In genomic region chr1:22018583-22019559, GRCh38 we compare ENCODE assay signal across 8 cellular contexts. TPM values are rescaled to one million over a fixed set of nuclear protein-coding genes. Genes with fewer than 3 reads are reported as not detected.
DNase-seq lines count a peak whose midpoint lies in the region; ATAC-seq and TF ChIP-seq lines count a peak whose summit lies in the region.

No MANE protein-coding gene starts in this region.

- H3K4me1 ChIP-seq in naive thymus-derived CD4-positive, alpha-beta T cell (ENCODE audit: control insufficient read depth in 2 of 2, insufficient read depth in 2 of 2, low read length in 2 of 2) = peaks cover 22 to 27% of the 10 kb centered on the region in 2 donors
- H3K4me1 ChIP-seq in upper lobe of right lung = no peaks in the 10 kb centered on the region

- H3K27me3 ChIP-seq in naive thymus-derived CD4-positive, alpha-beta T cell (ENCODE audit: control insufficient read depth in 2 of 2, insufficient read depth in 2 of 2, low read length in 2 of 2) = no peaks in the 10 kb centered on the region
- no peaks in the 10 kb centered on the region for H3K27me3 ChIP-seq in upper lobe of right lung

- peaks cover 0 to 3% (median 0%) of the 10 kb centered on the region in 5 donors for H3K27me3 Mint-ChIP-seq in naive thymus-derived CD4-positive, alpha-beta T cell

- H3K36me3 Mint-ChIP-seq in naive thymus-derived CD4-positive, alpha-beta T cell = no peaks in the 10 kb centered on the region

- H3K27ac ChIP-seq in naive thymus-derived CD4-positive, alpha-beta T cell (ENCODE audit: low read depth, low read length) = peak overlapping the region; percentile 47
- peak overlapping the region; percentile 65 for H3K27ac ChIP-seq in upper lobe of right lung

- POLR2A ChIA-PET in naive thymus-derived CD4-positive, alpha-beta T cell (lab: Charles Lee) = interaction anchor here (0.5 to 1.4 kb wide), 5 partner anchors 13 to 69 kb away, joined by 3 to 16 read pairs (median 3); partner anchors contain the start of gene CDC42

- ATAC-seq in naive thymus-derived CD4-positive, alpha-beta T cell = peak; percentile 96
- peak; percentile 94 for ATAC-seq in upper lobe of right lung
- no peak for ATAC-seq in HG03521 (IDR thresholded peaks at IDR 0.05; ENCODE audit: unreplicated experiment)

- intact Hi-C loops in naive thymus-derived CD4-positive, alpha-beta T cell (cut with micrococcal nuclease) = loop anchor here (1.0 kb wide), 3 partner anchors 33 to 86 kb away; partner anchors contain the start of gene CDC42 (in 1 of the 2)
- intact Hi-C loops in upper lobe of right lung (cut with DNase I) = no loop called here

- CTCF ChIA-PET in naive thymus-derived CD4-positive, alpha-beta T cell (lab: Charles Lee) = interaction anchor here (0.6 to 0.9 kb wide), 5 partner anchors 35 to 175 kb away, joined by 3 to 4 read pairs (median 4); no protein-coding TSS in a partner anchor

- DNase-seq in NCI-H1092 treated with DMSO at 0.1 percent for 48 hours (lab: John Stamatoyannopoulos, UW) (peak; percentile 6), NCI-H1092 (lab: John Stamatoyannopoulos, UW) (no peak), LHCN-M2 (ENCODE audit: low read depth) (peak; percentile 98), choroid plexus epithelial cell (ENCODE audit: low read depth) (peak; percentile 92), upper lobe of right lung (no peak)
- peak; percentile 13 to 44 (median 32) for DNase-seq in activated CD4-positive, CD25-positive, alpha-beta regulatory T cell (lab: John Stamatoyannopoulos, UW)
- DNase-seq in naive thymus-derived CD4-positive, alpha-beta T cell = peak; percentile 31 to 86 (median 68)

- H3K4me1 Mint-ChIP-seq in naive thymus-derived CD4-positive, alpha-beta T cell = peaks cover 20 to 32% (median 30%) of the 10 kb centered on the region in 7 donors

- H3K27ac Mint-ChIP-seq in naive thymus-derived CD4-positive, alpha-beta T cell = peak overlapping the region; percentile 83 to 99 (median 95)

- H3K9me3 ChIP-seq in naive thymus-derived CD4-positive, alpha-beta T cell (ENCODE audit: control insufficient read depth in 2 of 3, low read length in 3 of 3) = no peaks in the 10 kb centered on the region
- H3K9me3 ChIP-seq in upper lobe of right lung = no peaks in the 10 kb centered on the region

- H3K4me3 ChIP-seq in choroid plexus epithelial cell (ENCODE audit: low read depth, low read length) (no peak overlapping the region), upper lobe of right lung (no peak overlapping the region)
- no peak overlapping the region for H3K4me3 ChIP-seq in naive thymus-derived CD4-positive, alpha-beta T cell (ENCODE audit: low read length)

- peak overlapping the region; percentile 44 to 77 (median 66) for H3K4me3 Mint-ChIP-seq in naive thymus-derived CD4-positive, alpha-beta T cell

- no peaks in the 10 kb centered on the region for H3K9me3 Mint-ChIP-seq in naive thymus-derived CD4-positive, alpha-beta T cell

- TF ChIP-seq CTCF in choroid plexus epithelial cell (conservative IDR thresholded peaks at IDR 0.05; ENCODE audit: low read depth, low read length) (peak; percentile 71), upper lobe of right lung (IDR thresholded peaks at IDR 0.05) (no peak)

- H3K36me3 ChIP-seq in naive thymus-derived CD4-positive, alpha-beta T cell (ENCODE audit: control insufficient read depth in 2 of 3, insufficient read depth in 3 of 3, low read length in 3 of 3) = no peaks in the 10 kb centered on the region
- H3K36me3 ChIP-seq in upper lobe of right lung = no peaks in the 10 kb centered on the region

RNA-seq across cellular contexts. Expression of gene CELA3A, which starts 17.4 kb away (rescaled TPM):
- not detected in 2 replicates for total RNA-seq in LHCN-M2 (2014; rRNA removed)
- not detected for polyA plus RNA-seq in LHCN-M2 (2012)
- total RNA-seq in naive thymus-derived CD4-positive, alpha-beta T cell = not detected
- not detected for polyA plus RNA-seq in naive thymus-derived CD4-positive, alpha-beta T cell
- not detected for total RNA-seq in upper lobe of right lung

RNA-seq across cellular contexts. Expression of gene CDC42, which starts 33.6 kb away (rescaled TPM):
- total RNA-seq in LHCN-M2 (2014; rRNA removed) = 323 and 332 TPM in 2 replicates
- polyA plus RNA-seq in LHCN-M2 (2012) = 254 TPM
- 100 to 1,000 TPM; 186 to 385 (median 305) TPM for total RNA-seq in naive thymus-derived CD4-positive, alpha-beta T cell
- 100 to 1,000 TPM; 186 to 427 TPM for polyA plus RNA-seq in naive thymus-derived CD4-positive, alpha-beta T cell
- total RNA-seq in upper lobe of right lung = 234 TPM

RNA-seq across cellular contexts. Expression of gene CELA3B, which starts 42.0 kb away (rescaled TPM):
- not detected in 2 replicates for total RNA-seq in LHCN-M2 (2014; rRNA removed)
- not detected for polyA plus RNA-seq in LHCN-M2 (2012)
- total RNA-seq in naive thymus-derived CD4-positive, alpha-beta T cell = not detected
- polyA plus RNA-seq in naive thymus-derived CD4-positive, alpha-beta T cell = not detected
- total RNA-seq in upper lobe of right lung = not detected

Comparison
In these comparisons a context has a peak if more than half of its experiments do, and no peak if none do; other contexts are left out.
1. DNase-seq: peak in NCI-H1092 treated with DMSO at 0.1 percent for 48 hours (single experiment), LHCN-M2 (single experiment), activated CD4-positive, CD25-positive, alpha-beta regulatory T cell (4 of 4), choroid plexus epithelial cell (single experiment) and naive thymus-derived CD4-positive, alpha-beta T cell (9 of 9); none in NCI-H1092 (single experiment) and upper lobe of right lung (single experiment).